Comparison of ENCODE assay signal across 8 cellular contexts in genomic region chr12:122420471-122421262, GRCh38. TPM values are rescaled to one million over a fixed set of nuclear protein-coding genes. Genes with fewer than 3 reads are reported as not detected.
DNase-seq lines count a peak whose midpoint lies in the region; ATAC-seq and TF ChIP-seq lines count a peak whose summit lies in the region.

No MANE protein-coding gene starts in this region.

- H3K14ac ChIP-seq in trophoblast cell (ENCODE audit: low read length), result peak overlapping the region; percentile 47

- H3K27ac ChIP-seq in DND-41 (ENCODE audit: low read length) (no peak overlapping the region), RWPE2 (ENCODE audit: poor library complexity, severe bottlenecking) (peak overlapping the region; percentile 88), epithelial cell of prostate (peak overlapping the region; percentile 95), trophoblast cell (ENCODE audit: low read depth, low read length) (peak overlapping the region; percentile 99), substantia nigra (ENCODE audit: low read depth, low read length, poor library complexity, severe bottlenecking) (no peak overlapping the region)

- peak overlapping the region; percentile 6 for H4K8ac ChIP-seq in trophoblast cell (ENCODE audit: low read depth, low read length)

- peaks cover 3% of the 10 kb centered on the region for H3K36me3 ChIP-seq in DND-41 (ENCODE audit: insufficient read depth, low read length)
- H3K36me3 ChIP-seq in RWPE2 (ENCODE audit: low read depth), result peaks cover 12% of the 10 kb centered on the region; the same call in 1 of the 2 replicates
- peaks cover 2 to 7% of the 10 kb centered on the region in 2 experiments for H3K36me3 ChIP-seq in trophoblast cell (ENCODE audit: control insufficient read depth in 1 of 2, insufficient read depth in 2 of 2, low read length in 2 of 2)

- H3K4me1 ChIP-seq in DND-41 (ENCODE audit: insufficient read depth, low read length), result peaks cover 27% of the 10 kb centered on the region
- no peaks in the 10 kb centered on the region for H3K4me1 ChIP-seq in RWPE2 (ENCODE audit: insufficient read depth, poor library complexity, severe bottlenecking)
- H3K4me1 ChIP-seq in trophoblast cell (ENCODE audit: control insufficient read depth in 1 of 2, insufficient read depth in 2 of 2, low read length in 2 of 2), result peaks cover 0 to 13% of the 10 kb centered on the region in 2 experiments

- H4K91ac ChIP-seq in trophoblast cell (ENCODE audit: low read depth, low read length), result peak overlapping the region; percentile 61

- H3K4me3 ChIP-seq in DND-41 (ENCODE audit: low read depth in 1 of 2, low read length in 2 of 2) (peak overlapping the region; percentile 97; a peak in 3 of 4 replicates), RWPE2 (ENCODE audit: severe bottlenecking) (peak overlapping the region; percentile 100), trophoblast cell (ENCODE audit: low read depth, low read length) (no peak overlapping the region)

- H3K18ac ChIP-seq in trophoblast cell (ENCODE audit: low read length), result peak overlapping the region; percentile 33

- WGBS in trophoblast cell (ENCODE audit: extremely low coverage, insufficient coverage, insufficient read length), result no CpG with 5 or more reads among the region's 17 CpGs

- ATAC-seq in DND-41 (ENCODE audit: insufficient read depth, low read depth), result no peak
- no peak for ATAC-seq in RWPE2 (ENCODE audit: low read depth)
- ATAC-seq in GM19351 (IDR thresholded peaks at IDR 0.05; ENCODE audit: unreplicated experiment), result no peak
- ATAC-seq in HG03108 (IDR thresholded peaks at IDR 0.05; ENCODE audit: unreplicated experiment), result no peak

- peaks cover 28% of the 10 kb centered on the region for H3K79me1 ChIP-seq in trophoblast cell (ENCODE audit: low read length)

- no peak for TF ChIP-seq CTCF in DND-41 (IDR thresholded peaks at IDR 0.05; ENCODE audit: borderline replicate concordance, extremely low read depth, low read length, poor library complexity, severe bottlenecking)
- no peak for TF ChIP-seq CTCF in RWPE2 (IDR thresholded peaks at IDR 0.05; ENCODE audit: poor library complexity, severe bottlenecking)

- H2AK5ac ChIP-seq in trophoblast cell (ENCODE audit: low read length), result peak overlapping the region; percentile 22

- H3K23ac ChIP-seq in trophoblast cell (ENCODE audit: low read length), result no peak overlapping the region

- no peak overlapping the region for H2BK120ac ChIP-seq in trophoblast cell (ENCODE audit: insufficient read depth, low read length, poor library complexity)

- H3K4me2 ChIP-seq in DND-41 (ENCODE audit: insufficient read depth, low read length), result peak overlapping the region; percentile 82
- peak overlapping the region; percentile 72 for H3K4me2 ChIP-seq in trophoblast cell (ENCODE audit: low read length)

- H2BK5ac ChIP-seq in trophoblast cell (ENCODE audit: low read depth, low read length, poor library complexity), result peak overlapping the region; percentile 52

- no peak overlapping the region for H4K12ac ChIP-seq in trophoblast cell (ENCODE audit: low read depth, low read length)

- DNase-seq in DND-41, result no peak
- DNase-seq in RWPE2 (ENCODE audit: low spot score), result no peak
- no peak for DNase-seq in epithelial cell of prostate (ENCODE audit: low read depth, low spot score)
- no peak for DNase-seq in trophoblast cell
- DNase-seq in substantia nigra (lab: John Stamatoyannopoulos, UW), result no peak
- no peak for DNase-seq in nucleus accumbens (lab: John Stamatoyannopoulos, UW)

- no peaks in the 10 kb centered on the region for H3K27me3 ChIP-seq in DND-41 (ENCODE audit: insufficient read depth, low read length, poor library complexity)
- no peaks in the 10 kb centered on the region for H3K27me3 ChIP-seq in RWPE2 (ENCODE audit: insufficient read depth, poor library complexity, severe bottlenecking)
- H3K27me3 ChIP-seq in trophoblast cell (ENCODE audit: insufficient read depth, low read length), result no peaks in the 10 kb centered on the region

- peak overlapping the region; percentile 61 for H2BK12ac ChIP-seq in trophoblast cell (ENCODE audit: low read length)

- no peaks in the 10 kb centered on the region for H3K9me3 ChIP-seq in DND-41 (ENCODE audit: insufficient read depth, low read length, severe bottlenecking)
- no peaks in the 10 kb centered on the region for H3K9me3 ChIP-seq in RWPE2 (ENCODE audit: severe bottlenecking)
- no peaks in the 10 kb centered on the region for H3K9me3 ChIP-seq in trophoblast cell (ENCODE audit: insufficient read depth, low read depth, low read length)

- H3K79me2 ChIP-seq in DND-41 (ENCODE audit: insufficient read depth, low read length) (peaks cover 61% of the 10 kb centered on the region), trophoblast cell (ENCODE audit: control insufficient read depth, insufficient read depth, low read length, poor library complexity) (peaks cover 29% of the 10 kb centered on the region)

- H2AFZ ChIP-seq in DND-41 (ENCODE audit: low read depth, low read length), result no peak overlapping the region
- H2AFZ ChIP-seq in trophoblast cell (ENCODE audit: insufficient read depth, low read length, poor library complexity), result no peak overlapping the region

- peak overlapping the region; percentile 50 for H3K4ac ChIP-seq in trophoblast cell (ENCODE audit: low read depth, low read length)

- peak overlapping the region; percentile 90 for H3K9ac ChIP-seq in DND-41 (ENCODE audit: low read depth, low read length)
- no peak overlapping the region for H3K9ac ChIP-seq in trophoblast cell (ENCODE audit: low read length)

- peaks cover 7% of the 10 kb centered on the region; the same call in 1 of the 2 replicates for H4K20me1 ChIP-seq in DND-41 (ENCODE audit: insufficient read depth, low read length)

RNA-seq across cellular contexts. Expression of gene CLIP1, which starts 1.8 kb away (rescaled TPM):
- polyA plus RNA-seq in trophoblast cell (2013), result 101 and 104 TPM in 2 replicates

Comparison
In these comparisons a context has a peak if more than half of its experiments do, and no peak if none do; other contexts are left out.
1. H3K27ac ChIP-seq: peak in RWPE2 (single experiment), epithelial cell of prostate (single experiment) and trophoblast cell (single experiment); none in DND-41 (single experiment) and substantia nigra (single experiment).